Comparison of ENCODE assay signal across 2 cellular contexts in the genomic region with DNA sequence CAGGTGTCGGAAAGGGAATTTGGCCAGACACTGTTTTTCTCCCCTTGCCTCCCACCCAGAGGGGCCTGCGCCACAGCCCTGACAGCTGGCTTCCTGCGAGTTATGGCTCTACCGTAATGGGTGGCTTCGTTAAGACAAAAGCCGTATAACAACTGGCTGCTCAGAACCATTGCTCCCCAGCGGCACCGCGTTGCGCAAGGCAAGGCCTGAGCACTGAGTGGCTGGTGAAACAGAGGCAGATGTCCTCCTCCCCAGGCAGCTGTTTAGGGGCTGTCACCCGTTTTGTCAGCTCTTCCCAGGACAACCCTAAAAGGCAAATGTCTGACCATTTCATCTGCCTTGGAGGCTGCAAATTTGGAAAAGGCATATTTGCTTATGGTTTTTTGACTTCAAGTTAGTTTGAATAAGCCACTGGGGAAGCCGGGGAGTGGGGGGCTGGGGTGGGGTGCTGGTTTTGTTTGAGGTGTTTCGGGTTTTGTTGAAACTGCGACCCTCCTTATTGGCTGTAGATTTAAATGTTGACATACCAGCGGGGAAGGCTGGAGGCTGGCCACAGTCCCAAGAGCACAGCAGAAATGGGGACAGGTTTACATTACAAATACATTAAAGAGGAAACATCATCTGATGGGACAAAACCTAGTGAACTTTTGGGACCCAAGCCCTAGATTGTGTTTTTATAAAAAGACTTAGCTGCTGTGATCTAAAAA.
TF ChIP-seq lines count a peak whose summit lies in the region.

No MANE protein-coding gene starts in this region.

TF ChIP-seq in IMR-90, 13 proteins besides CTCF, POLR2A, EP300 and RAD21:
- TF ChIP-seq BHLHE40 (IDR thresholded peaks at IDR 0.05; ENCODE audit: low read depth, low read length) (no peak), CEBPB (IDR thresholded peaks at IDR 0.05; ENCODE audit: low read depth, low read length) (peak; percentile 87)

TF ChIP-seq in SK-N-SH, 30 proteins besides CTCF, POLR2A, EP300 and RAD21:
- TF ChIP-seq GATA2 (CRISPR knock-in tag; IDR thresholded peaks at IDR 0.05) (no peak), MXI1 (IDR thresholded peaks at IDR 0.05; ENCODE audit: low read depth, low read length) (no peak), ELF1 (IDR thresholded peaks at IDR 0.05) (no peak), YY1 (IDR thresholded peaks at IDR 0.05; ENCODE audit: low read depth) (no peak), RFX5 (IDR thresholded peaks at IDR 0.05; ENCODE audit: low read length) (no peak), NRF1 (IDR thresholded peaks at IDR 0.05; ENCODE audit: low read depth, low read length) (no peak), TAF1 (IDR thresholded peaks at IDR 0.05; ENCODE audit: borderline replicate concordance, low read depth, low read length) (no peak)
- TF ChIP-seq, protein P1, sequence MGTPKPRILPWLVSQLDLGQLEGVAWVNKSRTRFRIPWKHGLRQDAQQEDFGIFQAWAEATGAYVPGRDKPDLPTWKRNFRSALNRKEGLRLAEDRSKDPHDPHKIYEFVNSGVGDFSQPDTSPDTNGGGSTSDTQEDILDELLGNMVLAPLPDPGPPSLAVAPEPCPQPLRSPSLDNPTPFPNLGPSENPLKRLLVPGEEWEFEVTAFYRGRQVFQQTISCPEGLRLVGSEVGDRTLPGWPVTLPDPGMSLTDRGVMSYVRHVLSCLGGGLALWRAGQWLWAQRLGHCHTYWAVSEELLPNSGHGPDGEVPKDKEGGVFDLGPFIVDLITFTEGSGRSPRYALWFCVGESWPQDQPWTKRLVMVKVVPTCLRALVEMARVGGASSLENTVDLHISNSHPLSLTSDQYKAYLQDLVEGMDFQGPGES (IDR thresholded peaks at IDR 0.05; ENCODE audit: low read depth, low read length): no peak
- TF ChIP-seq, protein P2, sequence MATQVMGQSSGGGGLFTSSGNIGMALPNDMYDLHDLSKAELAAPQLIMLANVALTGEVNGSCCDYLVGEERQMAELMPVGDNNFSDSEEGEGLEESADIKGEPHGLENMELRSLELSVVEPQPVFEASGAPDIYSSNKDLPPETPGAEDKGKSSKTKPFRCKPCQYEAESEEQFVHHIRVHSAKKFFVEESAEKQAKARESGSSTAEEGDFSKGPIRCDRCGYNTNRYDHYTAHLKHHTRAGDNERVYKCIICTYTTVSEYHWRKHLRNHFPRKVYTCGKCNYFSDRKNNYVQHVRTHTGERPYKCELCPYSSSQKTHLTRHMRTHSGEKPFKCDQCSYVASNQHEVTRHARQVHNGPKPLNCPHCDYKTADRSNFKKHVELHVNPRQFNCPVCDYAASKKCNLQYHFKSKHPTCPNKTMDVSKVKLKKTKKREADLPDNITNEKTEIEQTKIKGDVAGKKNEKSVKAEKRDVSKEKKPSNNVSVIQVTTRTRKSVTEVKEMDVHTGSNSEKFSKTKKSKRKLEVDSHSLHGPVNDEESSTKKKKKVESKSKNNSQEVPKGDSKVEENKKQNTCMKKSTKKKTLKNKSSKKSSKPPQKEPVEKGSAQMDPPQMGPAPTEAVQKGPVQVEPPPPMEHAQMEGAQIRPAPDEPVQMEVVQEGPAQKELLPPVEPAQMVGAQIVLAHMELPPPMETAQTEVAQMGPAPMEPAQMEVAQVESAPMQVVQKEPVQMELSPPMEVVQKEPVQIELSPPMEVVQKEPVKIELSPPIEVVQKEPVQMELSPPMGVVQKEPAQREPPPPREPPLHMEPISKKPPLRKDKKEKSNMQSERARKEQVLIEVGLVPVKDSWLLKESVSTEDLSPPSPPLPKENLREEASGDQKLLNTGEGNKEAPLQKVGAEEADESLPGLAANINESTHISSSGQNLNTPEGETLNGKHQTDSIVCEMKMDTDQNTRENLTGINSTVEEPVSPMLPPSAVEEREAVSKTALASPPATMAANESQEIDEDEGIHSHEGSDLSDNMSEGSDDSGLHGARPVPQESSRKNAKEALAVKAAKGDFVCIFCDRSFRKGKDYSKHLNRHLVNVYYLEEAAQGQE (IDR thresholded peaks at IDR 0.05; ENCODE audit: low read depth, low read length): no peak
- TF ChIP-seq, protein P3, sequence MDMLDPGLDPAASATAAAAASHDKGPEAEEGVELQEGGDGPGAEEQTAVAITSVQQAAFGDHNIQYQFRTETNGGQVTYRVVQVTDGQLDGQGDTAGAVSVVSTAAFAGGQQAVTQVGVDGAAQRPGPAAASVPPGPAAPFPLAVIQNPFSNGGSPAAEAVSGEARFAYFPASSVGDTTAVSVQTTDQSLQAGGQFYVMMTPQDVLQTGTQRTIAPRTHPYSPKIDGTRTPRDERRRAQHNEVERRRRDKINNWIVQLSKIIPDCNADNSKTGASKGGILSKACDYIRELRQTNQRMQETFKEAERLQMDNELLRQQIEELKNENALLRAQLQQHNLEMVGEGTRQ (IDR thresholded peaks at IDR 0.05; ENCODE audit: borderline replicate concordance, low read depth, low read length): no peak
- TF ChIP-seq, protein P4, sequence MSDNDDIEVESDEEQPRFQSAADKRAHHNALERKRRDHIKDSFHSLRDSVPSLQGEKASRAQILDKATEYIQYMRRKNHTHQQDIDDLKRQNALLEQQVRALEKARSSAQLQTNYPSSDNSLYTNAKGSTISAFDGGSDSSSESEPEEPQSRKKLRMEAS (IDR thresholded peaks at IDR 0.05; ENCODE audit: low read depth): no peak
